8 cellular contexts compared by ENCODE assay signal in genomic region chr12:12891646-12892355, GRCh38. TPM values are rescaled to one million over a fixed set of nuclear protein-coding genes. Genes with fewer than 3 reads are reported as not detected.
DNase-seq lines count a peak whose midpoint lies in the region; ATAC-seq and TF ChIP-seq lines count a peak whose summit lies in the region.

No MANE protein-coding gene starts in this region.

- H3K27me3 ChIP-seq in A673 (replicated peaks; ENCODE audit: insufficient read depth, low read depth, low read length, poor library complexity), result no peaks in the 10 kb centered on the region
- H3K27me3 ChIP-seq in KMS-11 (ENCODE audit: insufficient read depth, low read depth), result no peaks in the 10 kb centered on the region
- H3K27me3 ChIP-seq in duodenal mucosa (ENCODE audit: control insufficient read depth in 1 of 2, insufficient read depth in 2 of 2, low read length in 2 of 2), result no peaks in the 10 kb centered on the region

- peaks cover 30 to 71% (median 68%) of the 10 kb centered on the region in 3 donors for H3K27me3 Mint-ChIP-seq in naive B cell

- intact Hi-C loops in A673 (cut with micrococcal nuclease; ENCODE audit: unreplicated experiment), result no loop called here

- H2AFZ ChIP-seq in KMS-11 (ENCODE audit: low read depth), result peak overlapping the region; percentile 56; the same call in 1 of the 2 replicates

- H3K9me3 ChIP-seq in A673 (ENCODE audit: low read depth, low read length, poor library complexity, severe bottlenecking) (no peaks in the 10 kb centered on the region), duodenal mucosa (ENCODE audit: control insufficient read depth in 1 of 2, low read length in 2 of 2) (no peaks in the 10 kb centered on the region)

- no peaks in the 10 kb centered on the region for H3K36me3 Mint-ChIP-seq in naive B cell

- DNase-seq in A673 (ENCODE audit: low spot score), result no peak
- no peak for DNase-seq in naive B cell
- no peak for DNase-seq in UCSD-AML1 (lab: John Stamatoyannopoulos, UW; ENCODE audit: unreplicated experiment)
- no peak for DNase-seq in epidermal melanocyte (ENCODE audit: insufficient read length, low spot score)
- no peak for DNase-seq in NOMO-1 treated with dmso at 0.1 percent for 144 hours (lab: John Stamatoyannopoulos, UW; ENCODE audit: unreplicated experiment)
- no peak for DNase-seq in HuH-7.5 (ENCODE audit: low spot score)

- H3K79me2 ChIP-seq in KMS-11 (ENCODE audit: insufficient read depth, low read depth), result no peaks in the 10 kb centered on the region

- BruUV-seq in A673 (replicated peaks; lab: Mats Ljungman, UMichigan), result no TSS peak

- H3K27ac Mint-ChIP-seq in naive B cell, result peak overlapping the region in 1 of 6 donors; percentile 41

- H3K4me1 ChIP-seq in A673 (ENCODE audit: insufficient read depth, low read length, poor library complexity, severe bottlenecking) (peaks cover 9% of the 10 kb centered on the region), KMS-11 (ENCODE audit: low read depth, poor library complexity, severe bottlenecking) (no peaks in the 10 kb centered on the region), duodenal mucosa (ENCODE audit: control insufficient read depth in 1 of 2, insufficient read depth in 2 of 2, low read length in 2 of 2) (peaks cover 7 to 20% of the 10 kb centered on the region in 2 donors)

- CTCF ChIA-PET in A673 (lab: Charles Lee), result interaction anchor here (1.1 kb wide), 1 partner anchor 55 kb away, joined by 3 read pairs; no protein-coding TSS in a partner anchor

- H3K36me3 ChIP-seq in A673 (ENCODE audit: insufficient read depth, low read length, poor library complexity, severe bottlenecking) (no peaks in the 10 kb centered on the region), KMS-11 (ENCODE audit: insufficient read depth) (no peaks in the 10 kb centered on the region), duodenal mucosa (ENCODE audit: control insufficient read depth in 1 of 2, insufficient read depth in 2 of 2, low read length in 2 of 2) (no peaks in the 10 kb centered on the region)

- H3K4me2 ChIP-seq in KMS-11, result no peak overlapping the region

- no peak overlapping the region for H3K27ac ChIP-seq in A673 (ENCODE audit: low read depth, low read length, poor library complexity, severe bottlenecking)
- no peak overlapping the region for H3K27ac ChIP-seq in KMS-11
- H3K27ac ChIP-seq in duodenal mucosa (ENCODE audit: low read depth, low read length), result peak overlapping the region; percentile 78

- no peak for ATAC-seq in naive B cell (ENCODE audit: low read depth in 2 of 2)

- H3K4me3 ChIP-seq in A673 (ENCODE audit: low read depth, low read length, poor library complexity, severe bottlenecking) (peak overlapping the region; percentile 52), KMS-11 (IDR thresholded peaks at IDR 0.05; ENCODE audit: insufficient read depth, low read depth, low read length) (no peak overlapping the region), duodenal mucosa (ENCODE audit: low read depth in 1 of 2, low read length in 2 of 2) (peak overlapping the region; percentile 78 to 84)

- TF ChIP-seq CTCF in A673 (conservative IDR thresholded peaks at IDR 0.05; ENCODE audit: low read depth, low read length) (no peak), KMS-11 (conservative IDR thresholded peaks at IDR 0.05; ENCODE audit: low read depth, low read length) (no peak)

- POLR2A ChIA-PET in A673 (lab: Charles Lee; ENCODE audit: low non-redundant PET), result no interaction called here

- no peaks in the 10 kb centered on the region for H4K20me1 ChIP-seq in KMS-11 (ENCODE audit: insufficient read depth)

- peaks cover 0 to 3% (median 0%) of the 10 kb centered on the region in 7 donors for H3K9me3 Mint-ChIP-seq in naive B cell

- H3K4me3 Mint-ChIP-seq in naive B cell, result peak overlapping the region; percentile 65 to 93 (median 84)

- peaks cover 8 to 15% (median 14%) of the 10 kb centered on the region in 3 donors for H3K4me1 Mint-ChIP-seq in naive B cell

- H3K9ac ChIP-seq in KMS-11, result no peak overlapping the region
- H3K9ac ChIP-seq in duodenal mucosa (ENCODE audit: low read depth in 1 of 2, low read length in 2 of 2), result peak overlapping the region; percentile 68 to 90

RNA-seq across cellular contexts. Expression of gene GPRC5A, which starts 0.4 kb away (rescaled TPM):
- total RNA-seq in A673 (2021), result 0.22 and 0.56 TPM in 2 replicates
- not detected for polyA plus RNA-seq in naive B cell (ENCODE audit: low read depth in 6 of 6)
